8 cellular contexts compared by ENCODE assay signal in the genomic region with DNA sequence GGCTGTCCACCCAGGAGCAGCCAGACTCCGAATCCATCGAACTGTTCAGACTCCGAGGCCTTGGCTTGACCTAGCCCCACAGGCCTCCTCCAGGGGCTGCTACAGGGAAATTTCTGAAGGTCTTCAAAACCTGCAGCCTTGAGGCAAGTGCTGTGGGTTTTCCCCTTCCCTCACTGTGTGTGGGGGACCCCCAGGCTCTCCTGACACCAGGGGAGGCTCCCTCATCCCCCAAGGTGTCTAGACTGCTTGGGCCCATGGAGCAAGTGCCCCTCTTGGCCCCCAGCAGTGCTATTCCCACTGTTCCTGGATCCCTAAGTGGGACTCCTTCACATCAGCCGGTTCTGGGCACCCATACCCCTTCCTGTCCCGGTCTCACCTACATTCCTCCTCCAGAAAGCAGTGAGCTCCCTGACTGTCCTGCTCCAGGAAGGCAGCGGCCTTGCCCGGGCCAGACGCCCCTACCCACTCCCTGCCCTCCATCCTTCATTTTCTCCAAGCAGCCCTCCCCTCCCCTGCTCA. TPM values are rescaled to one million over a fixed set of nuclear protein-coding genes. Genes with fewer than 3 reads are reported as not detected.
DNase-seq lines count a peak whose midpoint lies in the region; ATAC-seq, FAIRE-seq and TF ChIP-seq lines count a peak whose summit lies in the region.

No MANE protein-coding gene starts in this region.

- CTCF ChIA-PET in PC-9 (lab: Charles Lee) (interaction anchor here (0.7 to 1.4 kb wide), 6 partner anchors 13 to 94 kb away, joined by 3 to 8 read pairs (median 4); no protein-coding TSS in a partner anchor), endothelial cell of umbilical vein (lab: Charles Lee) (interaction anchor here (1.0 to 2.9 kb wide), 6 partner anchors 13 to 125 kb away, joined by 3 to 20 read pairs (median 4); a partner anchor contains a TSS)

- H4K20me1 ChIP-seq in PC-9 (ENCODE audit: insufficient read depth) (no peaks in the 10 kb centered on the region), endothelial cell of umbilical vein (replicated peaks; ENCODE audit: control insufficient read depth, extremely low read depth, insufficient read depth, low read length) (no peaks in the 10 kb centered on the region), osteoblast (ENCODE audit: insufficient read depth, low read length) (peaks cover 15% of the 10 kb centered on the region)

- BruUV-seq in PC-9 (replicated peaks; lab: Mats Ljungman, UMichigan): no TSS peak
- BruUV-seq in endothelial cell of umbilical vein (replicated peaks; lab: Mats Ljungman, UMichigan): no TSS peak

- peak overlapping the region; percentile 20 for H3K9ac ChIP-seq in endothelial cell of umbilical vein (replicated peaks; ENCODE audit: extremely low read depth, insufficient read depth, low read length)

- POLR2A ChIA-PET in PC-9 (lab: Charles Lee; ENCODE audit: unreplicated experiment) (interaction anchor here (0.6 to 1.2 kb wide), 5 partner anchors 16 to 426 kb away, joined by 3 to 12 read pairs (median 4); a partner anchor contains a TSS), endothelial cell of umbilical vein (lab: Charles Lee) (interaction anchor here (0.6 kb wide), 1 partner anchor 31 kb away, joined by 3 read pairs; no protein-coding TSS in a partner anchor)

- TF ChIP-seq CTCF in CD14-positive monocyte (IDR thresholded peaks at IDR 0.05) (no peak), PC-9 (conservative IDR thresholded peaks at IDR 0.05) (no peak), endothelial cell of umbilical vein (IDR thresholded peaks at IDR 0.05; ENCODE audit: extremely low read depth in 1 of 2, insufficient read depth in 1 of 2, low read depth in 1 of 2, low read length in 2 of 2) (no peak), osteoblast (IDR thresholded peaks at IDR 0.05; ENCODE audit: extremely low read depth, low read depth, low read length) (no peak), D721Med (IDR thresholded peaks at IDR 0.05; ENCODE audit: insufficient read depth, missing control alignments) (no peak)

- FAIRE-seq in endothelial cell of umbilical vein (lab: Jason Lieb, UNC) (no peak), D721Med (lab: Jason Lieb, UNC) (no peak)

- no peak for ATAC-seq in GM19463 (IDR thresholded peaks at IDR 0.05; ENCODE audit: unreplicated experiment)
- ATAC-seq in HG03175 (IDR thresholded peaks at IDR 0.05; ENCODE audit: unreplicated experiment): no peak

- dilution Hi-C loops in endothelial cell of umbilical vein (cut with MboI; ENCODE audit: extremely low pct_ligation_motif_present, low sequenced_read_pairs): loop anchor here (25.0 kb wide), 1 partner anchor 113 kb away; a partner anchor contains a TSS

- H2AFZ ChIP-seq in PC-9 (peak overlapping the region; percentile 78), endothelial cell of umbilical vein (ENCODE audit: low read depth, low read length) (peak overlapping the region; percentile 91), osteoblast (ENCODE audit: low read length) (peak overlapping the region; percentile 80)

- H3K4me1 Mint-ChIP-seq in CD14-positive monocyte: peaks cover 59% of the 10 kb centered on the region

- no peak for DNase-seq in CD14-positive monocyte (ENCODE audit: low spot score)
- DNase-seq in PC-9: no peak
- no peak for DNase-seq in endothelial cell of umbilical vein (ENCODE audit: low read depth, low spot score)
- DNase-seq in osteoblast (ENCODE audit: insufficient read length, low spot score, missing footprints): peak; percentile 71
- no peak for DNase-seq in T1000 (lab: John Stamatoyannopoulos, UW)
- DNase-seq in D721Med (ENCODE audit: insufficient read length, low spot score): no peak

- H3K4me3 Mint-ChIP-seq in CD14-positive monocyte: peak overlapping the region; percentile 93 to 95

- no peaks in the 10 kb centered on the region for H3K36me3 ChIP-seq in PC-9 (ENCODE audit: low read depth)
- H3K36me3 ChIP-seq in endothelial cell of umbilical vein (ENCODE audit: control insufficient read depth in 2 of 2, extremely low read depth in 1 of 2, insufficient read depth in 2 of 2, low read length in 2 of 2): no peaks in the 10 kb centered on the region
- H3K36me3 ChIP-seq in osteoblast (ENCODE audit: insufficient read depth, low read length): peaks cover 11% of the 10 kb centered on the region

- H3K27ac Mint-ChIP-seq in CD14-positive monocyte: peak overlapping the region in 3 of 7 donors; percentile 14 to 89 (median 68)

- peak overlapping the region; percentile 71; the same call in 1 of the 2 replicates for H3K27ac ChIP-seq in PC-9
- no peak overlapping the region for H3K27ac ChIP-seq in endothelial cell of umbilical vein (ENCODE audit: insufficient read depth, low read depth, low read length)
- H3K27ac ChIP-seq in osteoblast (ENCODE audit: low read depth, low read length): peak overlapping the region; percentile 0

- H3K9me2 ChIP-seq in PC-9 (ENCODE audit: insufficient read depth): no peaks in the 10 kb centered on the region

- H3K36me3 Mint-ChIP-seq in CD14-positive monocyte: peaks cover 3 to 8% of the 10 kb centered on the region in 2 donors

- H3F3A ChIP-seq in PC-9 (ENCODE audit: insufficient read depth, low read depth): peaks cover 10% of the 10 kb centered on the region

- H3K79me2 ChIP-seq in PC-9 (ENCODE audit: low read depth) (peaks cover 27% of the 10 kb centered on the region), endothelial cell of umbilical vein (ENCODE audit: control insufficient read depth, insufficient read depth, low read length) (no peaks in the 10 kb centered on the region), osteoblast (ENCODE audit: insufficient read depth, low read length) (peaks cover 32% of the 10 kb centered on the region)

- H3K4me2 ChIP-seq in PC-9: peak overlapping the region; percentile 80
- peak overlapping the region; percentile 45 for H3K4me2 ChIP-seq in endothelial cell of umbilical vein (ENCODE audit: insufficient read depth, low read length)
- peak overlapping the region; percentile 79 for H3K4me2 ChIP-seq in osteoblast (ENCODE audit: insufficient read depth, low read length)

- no peaks in the 10 kb centered on the region for H3K9me1 ChIP-seq in endothelial cell of umbilical vein (replicated peaks; ENCODE audit: control insufficient read depth, extremely low read depth, insufficient read depth, low read length)

- H3K4me1 ChIP-seq in PC-9 (replicated peaks; ENCODE audit: insufficient read depth): peaks cover 41% of the 10 kb centered on the region
- H3K4me1 ChIP-seq in endothelial cell of umbilical vein (ENCODE audit: control insufficient read depth, extremely low read depth, insufficient read depth, low read length): peaks cover 15% of the 10 kb centered on the region
- H3K4me1 ChIP-seq in osteoblast (ENCODE audit: insufficient read depth, low read length): peaks cover 17% of the 10 kb centered on the region

- intact Hi-C loops in CD14-positive monocyte (cut with micrococcal nuclease): no loop called here
- intact Hi-C loops in PC-9 (cut with micrococcal nuclease; ENCODE audit: unreplicated experiment): loop anchor here (1.0 to 2.0 kb wide), 2 partner anchors 16 kb away; a partner anchor contains a TSS
- intact Hi-C loops in endothelial cell of umbilical vein (cut with micrococcal nuclease): loop anchor here (1.0 kb wide), 1 partner anchor 15 kb away; a partner anchor contains a TSS

- peaks cover 0 to 2% (median 0%) of the 10 kb centered on the region in 7 donors for H3K9me3 Mint-ChIP-seq in CD14-positive monocyte

- peaks cover 2 to 9% (median 4%) of the 10 kb centered on the region in 3 donors for H3K27me3 Mint-ChIP-seq in CD14-positive monocyte (ENCODE audit: low read depth in 3 of 3)

- H3K27me3 ChIP-seq in PC-9 (ENCODE audit: insufficient read depth, low read depth): no peaks in the 10 kb centered on the region
- H3K27me3 ChIP-seq in endothelial cell of umbilical vein (ENCODE audit: control insufficient read depth in 2 of 2, insufficient read depth in 2 of 2, low read length in 2 of 2): no peaks in the 10 kb centered on the region
- no peaks in the 10 kb centered on the region for H3K27me3 ChIP-seq in osteoblast (ENCODE audit: insufficient read depth, low read length)

- H3K9me3 ChIP-seq in PC-9 (ENCODE audit: insufficient read depth, low read depth) (no peaks in the 10 kb centered on the region), endothelial cell of umbilical vein (replicated peaks; ENCODE audit: control insufficient read depth, insufficient read depth, low read length) (no peaks in the 10 kb centered on the region), osteoblast (ENCODE audit: low read depth, low read length) (no peaks in the 10 kb centered on the region)

- H3K4me3 ChIP-seq in PC-9 (peak overlapping the region; percentile 71), endothelial cell of umbilical vein (replicated peaks in 1 of 3; ENCODE audit: insufficient read depth in 1 of 3, low read depth in 1 of 3, low read length in 3 of 3) (peak overlapping the region; percentile 33 to 54 (median 43)), osteoblast (ENCODE audit: insufficient read depth, low read length) (peak overlapping the region; percentile 80)

- no peak for TF ChIP-seq POLR2A in endothelial cell of umbilical vein (IDR thresholded peaks at IDR 0.05; ENCODE audit: low read depth, low read length)

RNA-seq across cellular contexts. Expression of a gene that starts 0.8 kb away (rescaled TPM):
- polyA plus RNA-seq in CD14-positive monocyte (1 to 10 TPM in 1 of 2 donors, under 1 TPM in 1; 0.92 to 1.0 TPM), endothelial cell of umbilical vein (10.8 and 12.1 TPM in 2 replicates)
- total RNA-seq in PC-9 (2021) (30.2 and 34.0 TPM in 2 replicates), endothelial cell of umbilical vein (8.4 and 9.1 TPM in 2 replicates), osteoblast (9.8 and 11.2 TPM in 2 replicates)
- 6.2 and 6.3 TPM in 2 replicates for polyA plus RNA-seq in endothelial cell of umbilical vein (2011; cell fraction: cytosol; rRNA removed)
- polyA plus RNA-seq in endothelial cell of umbilical vein (2011; cell fraction: nucleus; rRNA removed): 9.5 and 10.9 TPM in 2 replicates
- 7.2 and 9.7 TPM in 2 replicates for polyA plus RNA-seq in endothelial cell of umbilical vein (2012)
- polyA minus RNA-seq in endothelial cell of umbilical vein: 13.2 and 15.0 TPM in 2 replicates
- 8.3 TPM for polyA minus RNA-seq in endothelial cell of umbilical vein (2011; cell fraction: cytosol; rRNA and poly(A)+ RNA removed)
- polyA minus RNA-seq in endothelial cell of umbilical vein (2011; cell fraction: nucleus; rRNA and poly(A)+ RNA removed): 3.4 and 4.4 TPM in 2 replicates

RNA-seq across cellular contexts. Expression of a gene that starts 15.4 kb away (rescaled TPM):
- under 1 TPM; 0.44 TPM for polyA plus RNA-seq in CD14-positive monocyte
- 11.0 and 11.3 TPM in 2 replicates for total RNA-seq in PC-9 (2021)
- total RNA-seq in endothelial cell of umbilical vein: 4.5 and 4.8 TPM in 2 replicates
- 1.6 and 1.8 TPM in 2 replicates for polyA plus RNA-seq in endothelial cell of umbilical vein
- polyA plus RNA-seq in endothelial cell of umbilical vein (2011; cell fraction: cytosol; rRNA removed): 2.9 and 3.2 TPM in 2 replicates
- polyA plus RNA-seq in endothelial cell of umbilical vein (2011; cell fraction: nucleus; rRNA removed): 1.3 and 1.7 TPM in 2 replicates
- polyA plus RNA-seq in endothelial cell of umbilical vein (2012): 1.7 and 2.8 TPM in 2 replicates
- polyA minus RNA-seq in endothelial cell of umbilical vein: 1.6 and 3.0 TPM in 2 replicates
- 12.4 TPM for polyA minus RNA-seq in endothelial cell of umbilical vein (2011; cell fraction: cytosol; rRNA and poly(A)+ RNA removed)
- polyA minus RNA-seq in endothelial cell of umbilical vein (2011; cell fraction: nucleus; rRNA and poly(A)+ RNA removed): 1.9 and 2.6 TPM in 2 replicates
- total RNA-seq in osteoblast: 0.72 and 0.88 TPM in 2 replicates

RNA-seq across cellular contexts. Expression of a gene that starts 31.5 kb away (rescaled TPM):
- polyA plus RNA-seq in CD14-positive monocyte (1 to 10 TPM; 3.5 to 8.1 TPM), endothelial cell of umbilical vein (63.6 and 102 TPM in 2 replicates)
- total RNA-seq in PC-9 (2021) (302 and 349 TPM in 2 replicates), endothelial cell of umbilical vein (491 and 503 TPM in 2 replicates), osteoblast (34.7 and 35.1 TPM in 2 replicates)
- polyA plus RNA-seq in endothelial cell of umbilical vein (2011; cell fraction: cytosol; rRNA removed): 195 and 223 TPM in 2 replicates
- 163 and 235 TPM in 2 replicates for polyA plus RNA-seq in endothelial cell of umbilical vein (2011; cell fraction: nucleus; rRNA removed)
- polyA plus RNA-seq in endothelial cell of umbilical vein (2012): 303 and 405 TPM in 2 replicates
- 34.4 and 40.5 TPM in 2 replicates for polyA minus RNA-seq in endothelial cell of umbilical vein
- 31.1 TPM for polyA minus RNA-seq in endothelial cell of umbilical vein (2011; cell fraction: cytosol; rRNA and poly(A)+ RNA removed)
- 47.4 and 65.3 TPM in 2 replicates for polyA minus RNA-seq in endothelial cell of umbilical vein (2011; cell fraction: nucleus; rRNA and poly(A)+ RNA removed)

RNA-seq across cellular contexts. Expression of a gene that starts 54.9 kb away (rescaled TPM):
- polyA plus RNA-seq in CD14-positive monocyte (10 to 100 TPM; 67.3 to 69.9 TPM), endothelial cell of umbilical vein (39.1 and 45.5 TPM in 2 replicates)
- total RNA-seq in PC-9 (2021) (40.9 and 41.7 TPM in 2 replicates), endothelial cell of umbilical vein (33.8 and 34.8 TPM in 2 replicates), osteoblast (46.6 and 47.4 TPM in 2 replicates)
- polyA plus RNA-seq in endothelial cell of umbilical vein (2011; cell fraction: cytosol; rRNA removed): 31.5 and 35.7 TPM in 2 replicates
- polyA plus RNA-seq in endothelial cell of umbilical vein (2011; cell fraction: nucleus; rRNA removed): 97.4 and 105 TPM in 2 replicates
- polyA plus RNA-seq in endothelial cell of umbilical vein (2012): 25.5 and 28.3 TPM in 2 replicates
- polyA minus RNA-seq in endothelial cell of umbilical vein: 29.6 and 40.0 TPM in 2 replicates
- polyA minus RNA-seq in endothelial cell of umbilical vein (2011; cell fraction: cytosol; rRNA and poly(A)+ RNA removed): 6.1 TPM
- polyA minus RNA-seq in endothelial cell of umbilical vein (2011; cell fraction: nucleus; rRNA and poly(A)+ RNA removed): 13.8 and 20.4 TPM in 2 replicates

Comparison
In these comparisons a context has a peak if more than half of its experiments do, and no peak if none do; other contexts are left out.
1. intact Hi-C loops: an anchor here in PC-9 (1.0 to 2.0 kb wide) and endothelial cell of umbilical vein (1.0 kb wide); none called in CD14-positive monocyte.